In the genomic region with DNA sequence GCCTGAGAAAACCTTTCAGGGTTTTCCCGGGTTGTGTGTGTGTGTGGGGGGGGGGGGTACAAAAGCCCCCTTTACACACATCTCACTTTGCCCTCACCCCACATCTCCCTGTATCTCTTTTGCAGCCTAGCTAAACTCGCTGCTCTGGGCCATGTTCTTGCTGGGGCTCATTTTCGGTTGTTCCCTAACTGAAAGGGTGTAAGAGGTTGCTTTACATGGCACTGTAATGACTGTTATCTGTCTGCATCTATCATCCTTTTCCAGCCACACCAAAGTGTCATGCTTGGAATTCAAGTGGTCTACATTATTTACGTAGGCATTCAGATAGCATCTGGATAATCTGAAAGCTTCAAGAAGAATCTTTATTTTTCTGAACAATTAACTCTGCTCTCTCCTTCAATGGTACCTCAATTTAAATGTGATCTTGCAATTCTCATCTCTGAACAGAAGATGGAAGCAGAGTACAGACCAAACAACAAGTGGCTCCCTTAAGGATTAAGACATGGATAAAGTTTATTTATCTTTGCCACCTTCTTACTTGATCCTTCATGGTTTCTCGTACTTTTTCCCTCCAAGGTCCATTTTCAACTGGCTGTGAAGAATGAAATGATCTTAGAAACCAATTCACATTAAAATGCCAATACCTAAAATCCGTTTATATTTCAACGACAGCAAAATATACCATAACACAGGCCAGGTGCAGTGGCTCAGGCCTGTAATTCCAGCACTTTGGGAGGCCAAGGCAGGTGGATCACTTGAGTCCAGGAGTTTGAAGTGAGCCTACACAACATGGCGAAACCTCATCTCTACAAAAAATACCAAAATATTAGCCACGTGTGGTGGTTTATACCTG, we compare ENCODE assay signal across 8 cellular contexts. TPM values are rescaled to one million over a fixed set of nuclear protein-coding genes. Genes with fewer than 3 reads are reported as not detected.
DNase-seq lines count a peak whose midpoint lies in the region; ATAC-seq lines count a peak whose summit lies in the region.

No MANE protein-coding gene starts in this region.

- peak; percentile 51 for DNase-seq in EL
- DNase-seq in H4 (ENCODE audit: low spot score) = peak; percentile 44
- DNase-seq in NCI-H460 (ENCODE audit: extremely low read depth, low read depth) = peak; percentile 40
- peak; percentile 57 for DNase-seq in cerebellar cortex (ENCODE audit: low spot score)
- no peak for DNase-seq in left lobe of liver (ENCODE audit: low spot score)
- DNase-seq in activated CD4-positive, alpha-beta T cell treated with anti-CD3 and anti-CD28 coated beads, Interleukin-2, amount 50 U/mL, for 1 hour = no peak
- no peak for DNase-seq in nucleus accumbens (lab: John Stamatoyannopoulos, UW)

- ATAC-seq in left lobe of liver = peak; percentile 86
- no peak for ATAC-seq in activated CD4-positive, CD25-positive, alpha-beta regulatory T cell treated with anti-CD3 and anti-CD28 coated beads, Interleukin-2, amount 50 U/mL, for 24 hours

RNA-seq across cellular contexts. Expression of a gene that starts 34.9 kb away (rescaled TPM):
- total RNA-seq in H4 (2014; rRNA removed; shearing (Covaris generic)) = not detected in 2 replicates
- total RNA-seq in NCI-H460 (2014; rRNA removed; shearing (Covaris generic)) = not detected in 2 replicates
- not detected in 2 replicates for polyA plus RNA-seq in NCI-H460 (2014; cell fraction: nucleus; rRNA removed)
- total RNA-seq in left lobe of liver = 0.05 TPM

Comparison
In these comparisons a context has a peak if more than half of its experiments do, and no peak if none do; other contexts are left out.
1. DNase-seq: peak in EL (single experiment), H4 (single experiment), NCI-H460 (single experiment) and cerebellar cortex (single experiment); none in left lobe of liver (single experiment), activated CD4-positive, alpha-beta T cell treated with anti-CD3 and anti-CD28 coated beads, Interleukin-2, amount 50 U/mL, for 1 hour (single experiment) and nucleus accumbens (0 of 56).